ENCODE assay signal across 1 cellular context in genomic region chr19:46520616-46521015, GRCh38.
TF ChIP-seq lines count a peak whose summit lies in the region.

No MANE protein-coding gene starts in this region.

TF ChIP-seq in GM12878, 131 proteins besides CTCF, POLR2A, EP300 and RAD21:
- TF ChIP-seq YY1 (IDR thresholded peaks at IDR 0.05; ENCODE audit: low read depth, low read length) (0 out of 2 replicates have a peak, but pooled peaks have one; percentile 16), WRNIP1 (IDR thresholded peaks at IDR 0.05; ENCODE audit: borderline replicate concordance, low read depth, low read length) (no peak), IKZF2 (IDR thresholded peaks at IDR 0.05) (no peak), NFYA (IDR thresholded peaks at IDR 0.05; ENCODE audit: borderline replicate concordance, low read depth, low read length) (no peak), SUZ12 (IDR thresholded peaks at IDR 0.05; ENCODE audit: unreplicated experiment) (no peak)
TF ChIP-seq in GM12878: peak in this region for 1.
